Comparison of ENCODE assay signal across 25 cellular contexts in genomic region chr21:46421191-46421750, GRCh38.
"Had no signal": no experiment of that assay in that cellular context is flagged by ENCODE, and none has a peak within 500 bp of the region (broad histone marks: within the 10 kb centered on the region; RNA-seq: fewer than 3 reads in every experiment).

No MANE protein-coding gene starts in this region.

- H3K9ac ChIP-seq: parathyroid adenoma had no signal

- DNase-seq: activated CD4-positive, alpha-beta T cell treated with anti-CD3 and anti-CD28 coated beads for 48 hours; activated CD4-positive, CD25-positive, alpha-beta regulatory T cell; activated CD8-positive, alpha-beta memory T cell treated with anti-CD3 and anti-CD28 coated beads, Interleukin-2, amount 50 U/mL, for 4 hours; activated effector memory CD4-positive, alpha-beta T cell treated with Interleukin-2 at 50 U/mL for 16 hours; activated naive CD4-positive, alpha-beta T cell treated with anti-CD3 and anti-CD28 coated beads, Interleukin-2, amount 50 U/mL, for 16 hours; activated T-cell treated with anti-CD3 and anti-CD28 coated beads, Interleukin-2, amount 50 U/mL, for 48 hours; cerebellar nuclear complex; effector CD8-positive, alpha-beta T cell; esophagus squamous epithelium; glutamatergic neuron; kidney glomerular epithelial cell; stimulated activated CD4-positive, alpha-beta T cell treated with anti-CD3 and anti-CD28 coated beads, Interleukin-12 subunit alpha, Interleukin-12 subunit beta, amount 100 ng/mL, for 4 hours; stimulated activated CD4-positive, alpha-beta T cell treated with anti-CD3 and anti-CD28 coated beads, Interleukin-1b, Interleukin-23, amount 100 ng/mL, for 48 hours; stimulated activated CD8-positive, alpha-beta memory T cell treated with anti-CD3 and anti-CD28 coated beads, Interleukin-4, amount 100 ng/mL, for 48 hours; stimulated activated naive CD4-positive, alpha-beta T cell; T-cell; T-helper 9 cell; upper lobe of right lung had no signal

- ATAC-seq: naive thymus-derived CD8-positive, alpha-beta T cell; T-cell; upper lobe of right lung had no signal

- H3K4me1 ChIP-seq: esophagus squamous epithelium, parathyroid adenoma, upper lobe of right lung had no signal

- H2AFZ ChIP-seq: parathyroid adenoma had no signal

- H3K27me3 ChIP-seq: esophagus squamous epithelium, neutrophil, upper lobe of right lung had no signal

- H3K27ac ChIP-seq: esophagus squamous epithelium, neutrophil, parathyroid adenoma, upper lobe of right lung had no signal

- H3K4me3 ChIP-seq: esophagus squamous epithelium, upper lobe of right lung had no signal

- FAIRE-seq: astrocyte, bronchial epithelial cell, endothelial cell of umbilical vein had no signal

- H3K27ac Mint-ChIP-seq: dendritic cell treated with granulocyte-macrophage colony-stimulating factor and Interleukin-4, amounts not matched to agents 40 ng/mL and 50 ng/mL, for 4 days; T-cell had no signal

- H3K79me2 ChIP-seq: parathyroid adenoma had no signal

- H3K27me3 Mint-ChIP-seq: dendritic cell treated with granulocyte-macrophage colony-stimulating factor and Interleukin-4, amounts not matched to agents 40 ng/mL and 50 ng/mL, for 4 days; naive thymus-derived CD8-positive, alpha-beta T cell; T-cell had no signal

- H3K4me3 Mint-ChIP-seq: dendritic cell treated with granulocyte-macrophage colony-stimulating factor and Interleukin-4, amounts not matched to agents 40 ng/mL and 50 ng/mL, for 4 days; T-cell had no signal

- H3K9me3 ChIP-seq: esophagus squamous epithelium, neutrophil, upper lobe of right lung had no signal
